1 cellular context compared by ENCODE assay signal in the genomic region with DNA sequence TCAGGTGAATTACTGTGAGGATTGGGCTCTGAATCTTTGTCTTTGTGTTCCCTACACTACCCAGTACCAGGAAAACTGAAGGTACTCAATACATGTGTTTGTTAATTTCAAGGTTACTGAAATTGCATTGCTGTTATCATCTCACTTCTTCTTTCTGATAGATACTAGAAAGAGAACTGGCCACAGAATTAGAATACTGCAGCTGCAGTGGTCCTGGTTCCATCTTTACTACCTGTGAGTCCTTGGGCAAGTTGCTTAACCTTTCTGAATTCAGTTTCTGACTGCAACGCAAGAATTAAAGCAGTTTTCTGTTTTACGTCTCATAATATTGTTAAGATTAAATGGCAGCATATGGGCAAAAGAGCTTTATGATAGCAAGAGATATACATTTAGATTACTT.
TF ChIP-seq lines count a peak whose summit lies in the region.

No MANE protein-coding gene starts in this region.

TF ChIP-seq in GM12878, 131 proteins besides CTCF, POLR2A, EP300 and RAD21 (continued from another document):
- TF ChIP-seq, protein P1, sequence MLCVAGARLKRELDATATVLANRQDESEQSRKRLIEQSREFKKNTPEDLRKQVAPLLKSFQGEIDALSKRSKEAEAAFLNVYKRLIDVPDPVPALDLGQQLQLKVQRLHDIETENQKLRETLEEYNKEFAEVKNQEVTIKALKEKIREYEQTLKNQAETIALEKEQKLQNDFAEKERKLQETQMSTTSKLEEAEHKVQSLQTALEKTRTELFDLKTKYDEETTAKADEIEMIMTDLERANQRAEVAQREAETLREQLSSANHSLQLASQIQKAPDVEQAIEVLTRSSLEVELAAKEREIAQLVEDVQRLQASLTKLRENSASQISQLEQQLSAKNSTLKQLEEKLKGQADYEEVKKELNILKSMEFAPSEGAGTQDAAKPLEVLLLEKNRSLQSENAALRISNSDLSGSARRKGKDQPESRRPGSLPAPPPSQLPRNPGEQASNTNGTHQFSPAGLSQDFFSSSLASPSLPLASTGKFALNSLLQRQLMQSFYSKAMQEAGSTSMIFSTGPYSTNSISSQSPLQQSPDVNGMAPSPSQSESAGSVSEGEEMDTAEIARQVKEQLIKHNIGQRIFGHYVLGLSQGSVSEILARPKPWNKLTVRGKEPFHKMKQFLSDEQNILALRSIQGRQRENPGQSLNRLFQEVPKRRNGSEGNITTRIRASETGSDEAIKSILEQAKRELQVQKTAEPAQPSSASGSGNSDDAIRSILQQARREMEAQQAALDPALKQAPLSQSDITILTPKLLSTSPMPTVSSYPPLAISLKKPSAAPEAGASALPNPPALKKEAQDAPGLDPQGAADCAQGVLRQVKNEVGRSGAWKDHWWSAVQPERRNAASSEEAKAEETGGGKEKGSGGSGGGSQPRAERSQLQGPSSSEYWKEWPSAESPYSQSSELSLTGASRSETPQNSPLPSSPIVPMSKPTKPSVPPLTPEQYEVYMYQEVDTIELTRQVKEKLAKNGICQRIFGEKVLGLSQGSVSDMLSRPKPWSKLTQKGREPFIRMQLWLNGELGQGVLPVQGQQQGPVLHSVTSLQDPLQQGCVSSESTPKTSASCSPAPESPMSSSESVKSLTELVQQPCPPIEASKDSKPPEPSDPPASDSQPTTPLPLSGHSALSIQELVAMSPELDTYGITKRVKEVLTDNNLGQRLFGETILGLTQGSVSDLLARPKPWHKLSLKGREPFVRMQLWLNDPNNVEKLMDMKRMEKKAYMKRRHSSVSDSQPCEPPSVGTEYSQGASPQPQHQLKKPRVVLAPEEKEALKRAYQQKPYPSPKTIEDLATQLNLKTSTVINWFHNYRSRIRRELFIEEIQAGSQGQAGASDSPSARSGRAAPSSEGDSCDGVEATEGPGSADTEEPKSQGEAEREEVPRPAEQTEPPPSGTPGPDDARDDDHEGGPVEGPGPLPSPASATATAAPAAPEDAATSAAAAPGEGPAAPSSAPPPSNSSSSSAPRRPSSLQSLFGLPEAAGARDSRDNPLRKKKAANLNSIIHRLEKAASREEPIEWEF (IDR thresholded peaks at IDR 0.05; ENCODE audit: insufficient replicate concordance, low read depth, low read length) = no peak
